ENCODE assay signal across 8 cellular contexts in genomic region chr16:31460582-31461002, GRCh38. TPM values are rescaled to one million over a fixed set of nuclear protein-coding genes. Genes with fewer than 3 reads are reported as not detected.
DNase-seq lines count a peak whose midpoint lies in the region; ATAC-seq, FAIRE-seq and TF ChIP-seq lines count a peak whose summit lies in the region.

No MANE protein-coding gene starts in this region.

- DNase-seq in A549 (ENCODE audit: low read depth in 1 of 2, low spot score in 1 of 2) (peak in 1 of 2 experiments; percentile 67), GM10266 (ENCODE audit: extremely low spot score) (peak; percentile 55), colonic mucosa (no peak)
- no peak for DNase-seq in stimulated activated CD4-positive, alpha-beta T cell treated with anti-CD3 and anti-CD28 coated beads, Interleukin-1b, Interleukin-23, amount 100 ng/mL, for 48 hours

- H3K9ac ChIP-seq in OCI-LY1 (ENCODE audit: low read length), result no peak overlapping the region
- peak overlapping the region in 1 of 2 donors; percentile 70 for H3K9ac ChIP-seq in colonic mucosa (ENCODE audit: low read depth in 2 of 2, low read length in 2 of 2)
- peak overlapping the region; percentile 36 for H3K9ac ChIP-seq in muscle layer of colon (ENCODE audit: low read length)

- 49% methylated on average over 8 of the region's 8 CpGs for WGBS in A549 (ENCODE audit: missing lambda C conversion rate)

- intact Hi-C loops in colonic mucosa (cut with DNase I), result no loop called here

- no peaks in the 10 kb centered on the region for H3K27me3 ChIP-seq in OCI-LY1 (ENCODE audit: insufficient read depth, low read length)
- no peaks in the 10 kb centered on the region for H3K27me3 ChIP-seq in colonic mucosa
- H3K27me3 ChIP-seq in muscle layer of colon (ENCODE audit: control insufficient read depth in 1 of 2, insufficient read depth in 2 of 2, low read length in 2 of 2), result no peaks in the 10 kb centered on the region

- POLR2A ChIA-PET in A549 (lab: Yijun Ruan, JAX), result interaction anchor here (0.5 to 4.0 kb wide), 12 partner anchors 9 to 414 kb away, joined by 3 to 23 read pairs (median 6); partner anchors contain the start of genes FUS, RUSF1, TGFB1I1 and ZNF267

- no peak for TF ChIP-seq POLR2A in A549 (IDR thresholded peaks at IDR 0.05; ENCODE audit: low read length)

- CTCF ChIA-PET in A549 (lab: Yijun Ruan, JAX), result interaction anchor here (0.6 to 7.9 kb wide), 22 partner anchors 9 to 507 kb away, joined by 3 to 52 read pairs (median 4); partner anchors contain the start of genes PYCARD, TGFB1I1 and ZNF843

- peaks cover 8% of the 10 kb centered on the region; the same call in 1 of the 2 replicates for H3K36me3 ChIP-seq in OCI-LY1 (ENCODE audit: insufficient read depth, low read length)
- H3K36me3 ChIP-seq in colonic mucosa, result no peaks in the 10 kb centered on the region
- H3K36me3 ChIP-seq in muscle layer of colon (ENCODE audit: insufficient read depth, low read length), result peaks cover 11% of the 10 kb centered on the region

- FAIRE-seq in A549 (lab: Jason Lieb, UNC), result no peak

- H3K79me2 ChIP-seq in OCI-LY1 (ENCODE audit: insufficient read depth, low read length), result no peaks in the 10 kb centered on the region

- no peak overlapping the region for H2AFZ ChIP-seq in OCI-LY1 (ENCODE audit: low read length)

- TF ChIP-seq CTCF in A549 (IDR thresholded peaks at IDR 0.05) (peak; percentile 66), GM10266 (IDR thresholded peaks at IDR 0.05; ENCODE audit: control insufficient read depth, insufficient read depth, low read depth, missing control alignments) (peak; percentile 73), OCI-LY1 (IDR thresholded peaks at IDR 0.05; ENCODE audit: low read length) (peak; percentile 60), colonic mucosa (IDR thresholded peaks at IDR 0.05) (peak; percentile 51)

- no peaks in the 10 kb centered on the region for H4K20me1 ChIP-seq in OCI-LY1 (ENCODE audit: insufficient read depth, low read length)

- TF ChIP-seq EP300 in A549 (IDR thresholded peaks at IDR 0.05), result no peak

- TF ChIP-seq RAD21 in A549 (conservative IDR thresholded peaks at IDR 0.05 in 1 of 2, IDR thresholded peaks at IDR 0.05 in 1 of 2), result 0 out of 5 replicates have a peak, but pooled peaks have one; percentile 13 to 18

- H3K4me3 ChIP-seq in A549 (peak overlapping the region; percentile 51), OCI-LY1 (ENCODE audit: low read depth, low read length, poor library complexity, severe bottlenecking) (peak overlapping the region; percentile 77), colonic mucosa (peak overlapping the region; percentile 71), muscle layer of colon (ENCODE audit: low read depth in 1 of 2, low read length in 2 of 2) (peak overlapping the region in 1 of 2 donors; percentile 52)

- H3K27ac ChIP-seq in A549, result peak overlapping the region; percentile 83 to 99
- H3K27ac ChIP-seq in OCI-LY1 (ENCODE audit: low read depth, low read length, poor library complexity, severe bottlenecking), result no peak overlapping the region
- peak overlapping the region; percentile 91 for H3K27ac ChIP-seq in colonic mucosa
- peak overlapping the region; percentile 69 for H3K27ac ChIP-seq in muscle layer of colon (ENCODE audit: low read depth, low read length)

- ATAC-seq in A549 (no peak), HG03571 (IDR thresholded peaks at IDR 0.05; ENCODE audit: unreplicated experiment) (no peak), HG03342 (IDR thresholded peaks at IDR 0.05; ENCODE audit: unreplicated experiment) (no peak)

- H3K9me2 ChIP-seq in OCI-LY1 (ENCODE audit: low read depth, low read length), result no peaks in the 10 kb centered on the region

- no peaks in the 10 kb centered on the region for H3F3A ChIP-seq in OCI-LY1 (ENCODE audit: insufficient read depth, low read length)

- H3K9me3 ChIP-seq in A549 (no peaks in the 10 kb centered on the region), OCI-LY1 (ENCODE audit: low read length) (no peaks in the 10 kb centered on the region), colonic mucosa (no peaks in the 10 kb centered on the region), muscle layer of colon (ENCODE audit: low read length) (no peaks in the 10 kb centered on the region)

- H3K4me2 ChIP-seq in A549, result peak overlapping the region; percentile 89
- H3K4me2 ChIP-seq in OCI-LY1 (ENCODE audit: low read length), result peak overlapping the region; percentile 78; the same call in 1 of the 2 replicates

- H3K4me1 ChIP-seq in A549, result peaks cover 25% of the 10 kb centered on the region
- peaks cover 23% of the 10 kb centered on the region for H3K4me1 ChIP-seq in OCI-LY1 (ENCODE audit: insufficient read depth, low read length, severe bottlenecking)
- peaks cover 21% of the 10 kb centered on the region for H3K4me1 ChIP-seq in colonic mucosa
- peaks cover 33% of the 10 kb centered on the region for H3K4me1 ChIP-seq in muscle layer of colon (ENCODE audit: insufficient read depth, low read length)

TF ChIP-seq in A549, 52 proteins besides CTCF, POLR2A, EP300 and RAD21:
- TF ChIP-seq SMC3 (IDR thresholded peaks at IDR 0.05) (0 out of 3 replicates have a peak, but pooled peaks have one; percentile 23), ESRRA (IDR thresholded peaks at IDR 0.05; ENCODE audit: borderline replicate concordance, low read length) (no peak)

RNA-seq across cellular contexts. Expression of gene ARMC5, which starts 1.3 kb away (rescaled TPM):
- polyA plus RNA-seq in A549 (2011; rRNA removed) (3.2 and 3.5 TPM in 2 replicates), A549 (2017; fragmentation: RNase III; extraction: RNeasy Plus Mini Kit Qiagen cat#74134 plus additional on column Dnase treatment) (6.0 to 7.4 TPM (median 6.1 TPM) in 3 replicates)
- polyA plus RNA-seq in A549 (2012; cell fraction: cytosol; rRNA removed), result 6.5 and 8.8 TPM in 2 replicates
- polyA plus RNA-seq in A549 (2012; cell fraction: nucleus; rRNA removed), result 32.7 and 40.9 TPM in 2 replicates
- polyA minus RNA-seq in A549 (2011; rRNA and poly(A)+ RNA removed), result 5.9 and 8.1 TPM in 2 replicates
- total RNA-seq in colonic mucosa, result 10 to 100 TPM in 1 of 2 donors, 1 to 10 TPM in 1; 5.5 to 13.2 TPM

RNA-seq across cellular contexts. Expression of gene TGFB1I1, which starts 11.4 kb away (rescaled TPM):
- polyA plus RNA-seq in A549 (2011; rRNA removed) (8.3 and 14.2 TPM in 2 replicates), A549 (2017; fragmentation: RNase III; extraction: RNeasy Plus Mini Kit Qiagen cat#74134 plus additional on column Dnase treatment) (68.7 to 81.0 TPM (median 75.1 TPM) in 3 replicates)
- polyA plus RNA-seq in A549 (2012; cell fraction: cytosol; rRNA removed), result 21.4 and 32.6 TPM in 2 replicates
- polyA plus RNA-seq in A549 (2012; cell fraction: nucleus; rRNA removed), result 87.9 and 95.6 TPM in 2 replicates
- 20.4 and 24.0 TPM in 2 replicates for polyA minus RNA-seq in A549 (2011; rRNA and poly(A)+ RNA removed)
- total RNA-seq in colonic mucosa, result 10 to 100 TPM; 10.9 to 34.2 TPM

RNA-seq across cellular contexts. Expression of gene ZNF843, which starts 18.0 kb away (rescaled TPM):
- polyA plus RNA-seq in A549 (2011; rRNA removed), result 0.17 and 0.21 TPM in 2 replicates
- 0.04 and 0.08 TPM in 2 replicates for polyA plus RNA-seq in A549 (2012; cell fraction: cytosol; rRNA removed)
- polyA plus RNA-seq in A549 (2012; cell fraction: nucleus; rRNA removed), result 0.07 and 0.09 TPM in 2 replicates
- polyA plus RNA-seq in A549 (2017; fragmentation: RNase III; extraction: RNeasy Plus Mini Kit Qiagen cat#74134 plus additional on column Dnase treatment), result 0.08 to 0.21 TPM (median 0.13 TPM) in 3 replicates
- polyA minus RNA-seq in A549 (2011; rRNA and poly(A)+ RNA removed), result 0.08 and 0.58 TPM in 2 replicates
- under 1 TPM; 0.17 to 0.45 TPM for total RNA-seq in colonic mucosa

RNA-seq across cellular contexts. Expression of gene SLC5A2, which starts 22.3 kb away (rescaled TPM):
- 0.07 and 0.09 TPM in 2 replicates for polyA plus RNA-seq in A549 (2011; rRNA removed)
- 0.11 and 0.12 TPM in 2 replicates for polyA plus RNA-seq in A549 (2012; cell fraction: cytosol; rRNA removed)
- polyA plus RNA-seq in A549 (2012; cell fraction: nucleus; rRNA removed), result 0.71 and 2.2 TPM in 2 replicates
- polyA plus RNA-seq in A549 (2017; fragmentation: RNase III; extraction: RNeasy Plus Mini Kit Qiagen cat#74134 plus additional on column Dnase treatment), result 0.20 to 0.46 TPM (median 0.41 TPM) in 3 replicates
- 0.12 TPM in 1 of 2 replicates, not detected in the other for polyA minus RNA-seq in A549 (2011; rRNA and poly(A)+ RNA removed)
- under 1 TPM; 0.20 to 0.21 TPM for total RNA-seq in colonic mucosa

RNA-seq across cellular contexts. Expression of gene COX6A2, which starts 32.4 kb away (rescaled TPM):
- not detected in 2 replicates for polyA plus RNA-seq in A549 (2011; rRNA removed)
- not detected in 2 replicates for polyA plus RNA-seq in A549 (2012; cell fraction: cytosol; rRNA removed)
- polyA plus RNA-seq in A549 (2012; cell fraction: nucleus; rRNA removed), result not detected in 2 replicates
- not detected in 3 replicates for polyA plus RNA-seq in A549 (2017; fragmentation: RNase III; extraction: RNeasy Plus Mini Kit Qiagen cat#74134 plus additional on column Dnase treatment)
- not detected in 2 replicates for polyA minus RNA-seq in A549 (2011; rRNA and poly(A)+ RNA removed)
- not detected for total RNA-seq in colonic mucosa
